Comparison of ENCODE assay signal across 20 cellular contexts in the genomic region with DNA sequence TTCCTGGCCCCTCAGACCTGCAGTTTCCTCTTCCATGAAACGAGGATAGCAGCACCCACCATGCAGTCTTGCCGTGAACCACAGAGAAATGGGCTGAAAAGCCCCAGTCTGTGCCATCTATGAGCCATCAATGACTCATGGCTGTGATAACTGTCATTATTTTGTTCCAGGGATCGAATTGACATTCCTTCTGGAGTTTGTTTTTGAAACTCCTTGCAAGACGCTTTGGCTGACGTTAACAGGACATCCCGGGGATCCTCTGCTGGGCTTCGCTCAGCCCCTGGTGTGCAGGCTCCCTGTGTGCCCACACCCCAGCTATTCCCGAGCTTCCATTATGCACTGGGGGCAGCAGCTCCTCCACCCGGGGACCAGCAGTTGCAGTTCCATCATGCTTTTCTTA. TPM values are rescaled to one million over a fixed set of nuclear protein-coding genes. Genes with fewer than 3 reads are reported as not detected.
DNase-seq lines count a peak whose midpoint lies in the region; ATAC-seq and FAIRE-seq lines count a peak whose summit lies in the region.
"Had no signal": no experiment of that assay in that cellular context is flagged by ENCODE, and none has a peak within 500 bp of the region (broad histone marks: within the 10 kb centered on the region; RNA-seq: fewer than 3 reads in every experiment).

No MANE protein-coding gene starts in this region.

- peak; percentile 70 for DNase-seq in AG08395 (ENCODE audit: low spot score)
- DNase-seq in HTR-8/SVneo (ENCODE audit: insufficient read length, low spot score) = peak; percentile 31
- DNase-seq in astrocyte of the hippocampus (ENCODE audit: low read depth, low spot score) = peak; percentile 32
- DNase-seq in hepatic stellate cell (ENCODE audit: low spot score) = peak; percentile 82
- no peak for DNase-seq in NCI-H524 treated with DMSO at 0.1 percent for 48 hours (lab: John Stamatoyannopoulos, UW)
- no peak for DNase-seq in posterior vena cava (ENCODE audit: low spot score)
- no peak for DNase-seq in activated naive CD8-positive, alpha-beta T cell treated with anti-CD3 and anti-CD28 coated beads for 36 hours
- DNase-seq: activated CD4-positive, alpha-beta T cell treated with anti-CD3 and anti-CD28 coated beads, Interleukin-2, amount 50 U/mL, for 1 hour; GDM1; glutamatergic neuron; GOT3; Kasumi-1; NCI-H146; NCI-H345; stimulated activated naive CD8-positive, alpha-beta T cell treated with anti-CD3 and anti-CD28 coated beads, Interleukin-15, amount 100 ng/mL, for 72 hours had no signal

- no peak overlapping the region for H3K4me3 Mint-ChIP-seq in activated naive CD8-positive, alpha-beta T cell treated with anti-CD3 and anti-CD28 coated beads for 36 hours
- H3K4me3 Mint-ChIP-seq: central memory CD8-positive, alpha-beta T cell; nephron; stimulated activated naive CD8-positive, alpha-beta T cell treated with anti-CD3 and anti-CD28 coated beads, Interleukin-15, amount 100 ng/mL, for 72 hours had no signal

- ATAC-seq in GM19452 (IDR thresholded peaks at IDR 0.05; ENCODE audit: unreplicated experiment) = no peak
- ATAC-seq: activated naive CD4-positive, alpha-beta T cell treated with anti-CD3 and anti-CD28 coated beads, Interleukin-2, amount 50 U/mL, for 72 hours; stimulated activated naive CD8-positive, alpha-beta T cell treated with anti-CD3 and anti-CD28 coated beads, Interleukin-15, amount 100 ng/mL, for 72 hours had no signal

- no peaks in the 10 kb centered on the region for H3K9me3 Mint-ChIP-seq in activated naive CD8-positive, alpha-beta T cell treated with anti-CD3 and anti-CD28 coated beads for 36 hours
- H3K9me3 Mint-ChIP-seq: activated naive CD4-positive, alpha-beta T cell treated with anti-CD3 and anti-CD28 coated beads, Interleukin-2, amount 50 U/mL, for 72 hours; central memory CD8-positive, alpha-beta T cell; nephron; stimulated activated naive CD8-positive, alpha-beta T cell treated with anti-CD3 and anti-CD28 coated beads, Interleukin-15, amount 100 ng/mL, for 72 hours had no signal

- no peak for FAIRE-seq in HTR-8/SVneo (lab: Jason Lieb, UNC)
- FAIRE-seq: endometrium had no signal

- peaks cover 1% of the 10 kb centered on the region for H3K36me3 Mint-ChIP-seq in activated naive CD8-positive, alpha-beta T cell treated with anti-CD3 and anti-CD28 coated beads for 36 hours
- H3K36me3 Mint-ChIP-seq: activated naive CD4-positive, alpha-beta T cell treated with anti-CD3 and anti-CD28 coated beads, Interleukin-2, amount 50 U/mL, for 72 hours had no signal

- H3K4me1 Mint-ChIP-seq in activated naive CD8-positive, alpha-beta T cell treated with anti-CD3 and anti-CD28 coated beads for 36 hours = no peaks in the 10 kb centered on the region
- H3K4me1 Mint-ChIP-seq: stimulated activated naive CD8-positive, alpha-beta T cell treated with anti-CD3 and anti-CD28 coated beads, Interleukin-15, amount 100 ng/mL, for 72 hours had no signal

- no peak overlapping the region for H3K27ac Mint-ChIP-seq in activated naive CD8-positive, alpha-beta T cell treated with anti-CD3 and anti-CD28 coated beads for 36 hours
- H3K27ac Mint-ChIP-seq: nephron had no signal

- no peaks in the 10 kb centered on the region for H3K27me3 Mint-ChIP-seq in activated naive CD8-positive, alpha-beta T cell treated with anti-CD3 and anti-CD28 coated beads for 36 hours
- H3K27me3 Mint-ChIP-seq: central memory CD8-positive, alpha-beta T cell; stimulated activated naive CD8-positive, alpha-beta T cell treated with anti-CD3 and anti-CD28 coated beads, Interleukin-15, amount 100 ng/mL, for 72 hours had no signal

- intact Hi-C loops in posterior vena cava (cut with DNase I) = no loop called here

RNA-seq across cellular contexts. Expression of a gene that starts 33.8 kb away (rescaled TPM):
- 10 to 100 TPM; 17.9 to 20.0 TPM for total RNA-seq in posterior vena cava
- total RNA-seq in activated naive CD8-positive, alpha-beta T cell treated with anti-CD3 and anti-CD28 coated beads for 36 hours = 10 to 100 TPM; 58.3 to 62.8 TPM

RNA-seq across cellular contexts. Expression of a gene that starts 34.1 kb away (rescaled TPM):
- total RNA-seq in posterior vena cava = 1 to 10 TPM; 9.1 TPM
- 10 to 100 TPM; 17.9 to 20.5 TPM for total RNA-seq in activated naive CD8-positive, alpha-beta T cell treated with anti-CD3 and anti-CD28 coated beads for 36 hours

Comparison
In these comparisons a context has a peak if more than half of its experiments do, and no peak if none do; other contexts are left out.
1. DNase-seq: peak in AG08395 (single experiment), HTR-8/SVneo (single experiment), astrocyte of the hippocampus (single experiment) and hepatic stellate cell (single experiment); none in NCI-H524 treated with DMSO at 0.1 percent for 48 hours (single experiment), posterior vena cava (single experiment) and activated naive CD8-positive, alpha-beta T cell treated with anti-CD3 and anti-CD28 coated beads for 36 hours (single experiment).